In genomic region chr7:36130236-36130945, GRCh38 we compare ENCODE assay signal across 19 cellular contexts.
"Had no signal": no experiment of that assay in that cellular context is flagged by ENCODE, and none has a peak within 500 bp of the region (broad histone marks: within the 10 kb centered on the region; RNA-seq: fewer than 3 reads in every experiment).

No MANE protein-coding gene starts in this region.

- H3K4me1 Mint-ChIP-seq: activated naive CD8-positive, alpha-beta T cell treated with anti-CD3 and anti-CD28 coated beads for 36 hours; central memory CD8-positive, alpha-beta T cell had no signal

- H3K36me3 ChIP-seq: heart left ventricle, neutrophil, thoracic aorta had no signal

- H3K27me3 Mint-ChIP-seq: activated naive CD8-positive, alpha-beta T cell treated with anti-CD3 and anti-CD28 coated beads for 36 hours had no signal

- H3K27ac ChIP-seq: neutrophil, thoracic aorta had no signal

- H3K27ac Mint-ChIP-seq: activated CD4-positive, alpha-beta T cell treated with anti-CD3 and anti-CD28 coated beads, Interleukin-2, amount 10 ng/mL, durations not matched to agents 7 days and 5 days; activated naive CD8-positive, alpha-beta T cell treated with anti-CD3 and anti-CD28 coated beads for 36 hours; activated T-cell treated with anti-CD3 and anti-CD28 coated beads, Interleukin-2, amount 50 U/mL, for 72 hours had no signal

- H3K9me3 Mint-ChIP-seq: activated CD4-positive, alpha-beta T cell treated with anti-CD3 and anti-CD28 coated beads, Interleukin-2, amount 10 ng/mL, durations not matched to agents 7 days and 5 days; activated naive CD8-positive, alpha-beta T cell treated with anti-CD3 and anti-CD28 coated beads for 36 hours; activated T-cell treated with anti-CD3 and anti-CD28 coated beads, Interleukin-2, amount 50 U/mL, for 72 hours; central memory CD8-positive, alpha-beta T cell; naive thymus-derived CD8-positive, alpha-beta T cell had no signal

- H3K36me3 Mint-ChIP-seq: activated naive CD8-positive, alpha-beta T cell treated with anti-CD3 and anti-CD28 coated beads for 36 hours; naive thymus-derived CD8-positive, alpha-beta T cell had no signal

- DNase-seq: activated CD4-positive, alpha-beta T cell treated with anti-CD3 and anti-CD28 coated beads, Interleukin-2, amount 10 ng/mL, durations not matched to agents 7 days and 5 days; activated CD4-positive, CD25-positive, alpha-beta regulatory T cell; activated CD8-positive, alpha-beta memory T cell treated with anti-CD3 and anti-CD28 coated beads, Interleukin-2, amount 50 U/mL, for 48 hours; activated gamma-delta T cell; activated naive CD8-positive, alpha-beta T cell treated with anti-CD3 and anti-CD28 coated beads for 36 hours; activated T-cell treated with anti-CD3 and anti-CD28 coated beads, Interleukin-2, amount 50 U/mL, for 72 hours; amygdala; body of pancreas; mammary epithelial cell; mucosa of descending colon; naive thymus-derived CD8-positive, alpha-beta T cell; right cardiac atrium; stimulated activated naive CD8-positive, alpha-beta T cell treated with anti-CD3 and anti-CD28 coated beads, Interleukin-15, Interleukin-2, amounts not matched to agents 100 U/mL and 50 U/mL, for 24 hours had no signal

- H3K9me3 ChIP-seq: body of pancreas, mucosa of descending colon, neutrophil, thoracic aorta had no signal

- FAIRE-seq: endothelial cell of umbilical vein had no signal

- H3K4me3 ChIP-seq: body of pancreas, coronary artery, heart left ventricle, mucosa of descending colon, thoracic aorta had no signal

- H3K27me3 ChIP-seq: body of pancreas, heart left ventricle, neutrophil had no signal

- H3K4me3 Mint-ChIP-seq: activated CD4-positive, alpha-beta T cell treated with anti-CD3 and anti-CD28 coated beads, Interleukin-2, amount 10 ng/mL, durations not matched to agents 7 days and 5 days; activated naive CD8-positive, alpha-beta T cell treated with anti-CD3 and anti-CD28 coated beads for 36 hours; activated T-cell treated with anti-CD3 and anti-CD28 coated beads, Interleukin-2, amount 50 U/mL, for 72 hours; central memory CD8-positive, alpha-beta T cell; naive thymus-derived CD8-positive, alpha-beta T cell had no signal
